24 cellular contexts compared by ENCODE assay signal in the genomic region with DNA sequence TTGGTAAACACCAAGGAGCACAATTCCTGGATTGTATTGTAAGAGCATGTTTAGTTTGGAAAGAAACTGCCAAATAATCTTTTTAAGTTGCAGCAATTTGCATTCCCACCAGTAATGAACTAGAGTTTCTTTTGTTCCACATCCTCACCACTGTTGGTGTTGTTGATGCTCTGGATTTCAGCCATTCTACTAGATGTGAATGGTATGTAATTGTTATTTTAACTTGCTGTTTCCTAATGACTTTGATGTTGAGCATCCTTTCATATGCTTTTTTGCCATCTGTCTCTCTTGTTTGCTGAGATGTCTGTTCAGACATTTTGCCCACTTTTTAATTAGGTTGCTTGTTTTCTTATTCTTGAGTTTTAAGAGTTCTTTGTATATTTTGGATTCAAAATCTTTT.
A peak's percentile ranks its signal among the peaks of the same experiment; 100 is the strongest.
DNase-seq lines count a peak whose midpoint lies in the region; ATAC-seq and TF ChIP-seq lines count a peak whose summit lies in the region.
"Had no signal": no experiment of that assay in that cellular context is flagged by ENCODE, and none has a peak within 500 bp of the region (broad histone marks: within the 10 kb centered on the region; RNA-seq: fewer than 3 reads in every experiment).

No MANE protein-coding gene starts in this region.

- H2BK120ac ChIP-seq in mesendoderm (ENCODE audit: low read depth, low read length) = no peak overlapping the region

- DNase-seq in GM23338 (ENCODE audit: low spot score) = peak; percentile 57
- DNase-seq in NCI-H446 treated with DMSO at 0.1 percent for 48 hours (lab: John Stamatoyannopoulos, UW) = peak; percentile 51
- peak; percentile 4 for DNase-seq in astrocyte of the hippocampus (ENCODE audit: low read depth, low spot score)
- peak; percentile 5 for DNase-seq in mesendoderm
- DNase-seq in hepatic stellate cell (ENCODE audit: low spot score) = no peak
- DNase-seq in NCI-H1092 treated with DMSO at 0.1 percent for 48 hours (lab: John Stamatoyannopoulos, UW) = no peak
- DNase-seq in NCI-H1417 treated with DMSO at 0.1 percent for 48 hours (lab: John Stamatoyannopoulos, UW) = no peak
- DNase-seq: 8988T; ACHN; AML-193; BE2C; CD4-positive, alpha-beta T cell; CD8-positive, alpha-beta memory T cell; DMS 273 treated with DMSO at 0.1 percent for 48 hours; DMS79; EL; GDM1; GOT3; H9 had no signal

- H3K36me3 ChIP-seq in GM23338 (ENCODE audit: insufficient read depth) (0 out of 2 replicates have a peak, but pooled peaks cover 3% of the 10 kb centered on the region), mesendoderm (ENCODE audit: control insufficient read depth, insufficient read depth, low read length) (no peaks in the 10 kb centered on the region)
- H3K36me3 ChIP-seq: BE2C; BLaER1 treated with 17β-estradiol and CSF1 and Interleukin-3, amounts not matched to agents 10 nM and 100 nM had no signal

- H2AFZ ChIP-seq in GM23338 = no peak overlapping the region

- TF ChIP-seq CTCF in GM23338 (conservative IDR thresholded peaks at IDR 0.05; ENCODE audit: low read depth in 2 of 2) = no peak

- peak; percentile 67 for ATAC-seq in GM23338
- ATAC-seq: A549, GM12878, HCT116 had no signal

- peaks cover 6% of the 10 kb centered on the region; the same call in 2 of the 3 replicates for H3K36me3 Mint-ChIP-seq in GM23338 (ENCODE audit: low read depth)
- H3K36me3 Mint-ChIP-seq: CD14-positive monocyte; CD8-positive, alpha-beta memory T cell had no signal

- H3K27ac ChIP-seq in GM23338 (ENCODE audit: low read depth) = no peak overlapping the region
- no peak overlapping the region for H3K27ac ChIP-seq in mesendoderm (ENCODE audit: low read depth, low read length)
- H3K27ac ChIP-seq: A549; BLaER1 treated with 17β-estradiol and CSF1 and Interleukin-3, amounts not matched to agents 10 nM and 100 nM had no signal

- no peak overlapping the region for H4K5ac ChIP-seq in mesendoderm (ENCODE audit: low read length)

- peaks cover 6% of the 10 kb centered on the region; the same call in 2 of the 3 replicates for H3K4me1 Mint-ChIP-seq in GM23338
- H3K4me1 Mint-ChIP-seq: CD14-positive monocyte; CD8-positive, alpha-beta memory T cell had no signal

- no peak overlapping the region for H3K4ac ChIP-seq in mesendoderm (ENCODE audit: low read depth, low read length)

- no peaks in the 10 kb centered on the region for H4K20me1 ChIP-seq in GM23338 (replicated peaks; ENCODE audit: insufficient read depth)
- H4K20me1 ChIP-seq: BLaER1 treated with 17β-estradiol and CSF1 and Interleukin-3, amounts not matched to agents 10 nM and 100 nM had no signal

- no peak overlapping the region for H3K56ac ChIP-seq in mesendoderm (ENCODE audit: low read length)

- H3K27me3 ChIP-seq in GM23338 (ENCODE audit: insufficient read depth) = no peaks in the 10 kb centered on the region
- H3K27me3 ChIP-seq in mesendoderm (ENCODE audit: insufficient read depth, low read length, poor library complexity) = no peaks in the 10 kb centered on the region
- H3K27me3 ChIP-seq: BE2C; BLaER1 treated with 17β-estradiol and CSF1 and Interleukin-3, amounts not matched to agents 10 nM and 100 nM had no signal

- H3K9me3 Mint-ChIP-seq in GM23338 = peaks cover 17% of the 10 kb centered on the region

- H3K4me3 Mint-ChIP-seq in GM23338 = no peak overlapping the region
- H3K4me3 Mint-ChIP-seq: CD14-positive monocyte; CD4-positive, alpha-beta T cell; CD8-positive, alpha-beta memory T cell; H9 had no signal

- no peak overlapping the region for H2BK15ac ChIP-seq in mesendoderm (replicated peaks; ENCODE audit: low read depth)

- H3K79me2 ChIP-seq in GM23338 (replicated peaks; ENCODE audit: insufficient read depth) (no peaks in the 10 kb centered on the region), mesendoderm (ENCODE audit: control insufficient read depth, insufficient read depth, low read length) (no peaks in the 10 kb centered on the region)

- no peak overlapping the region for H2AK5ac ChIP-seq in mesendoderm (ENCODE audit: low read length)

- H3K27me3 Mint-ChIP-seq in GM23338 (ENCODE audit: insufficient read depth, low read depth, poor library complexity) = no peaks in the 10 kb centered on the region
- H3K27me3 Mint-ChIP-seq: CD4-positive, alpha-beta T cell; CD8-positive, alpha-beta memory T cell had no signal

- H3K4me2 ChIP-seq in GM23338 (no peak overlapping the region), mesendoderm (ENCODE audit: low read length) (no peak overlapping the region)
- H3K4me2 ChIP-seq: A549; BLaER1 treated with 17β-estradiol and CSF1 and Interleukin-3, amounts not matched to agents 10 nM and 100 nM had no signal

- H4K8ac ChIP-seq in mesendoderm (ENCODE audit: low read depth, low read length) = no peak overlapping the region

- no peak overlapping the region for H3K9ac ChIP-seq in mesendoderm (ENCODE audit: low read length)
- H3K9ac ChIP-seq: BLaER1 treated with 17β-estradiol and CSF1 and Interleukin-3, amounts not matched to agents 10 nM and 100 nM had no signal

- no peak overlapping the region for H3K4me3 ChIP-seq in GM23338
- no peak overlapping the region for H3K4me3 ChIP-seq in mesendoderm (ENCODE audit: low read length)
- H3K4me3 ChIP-seq: A549; BLaER1 treated with 17β-estradiol and CSF1 and Interleukin-3, amounts not matched to agents 10 nM and 100 nM; GM12878 had no signal

- H3K4me1 ChIP-seq in GM23338 (ENCODE audit: insufficient read depth) = peaks cover 6% of the 10 kb centered on the region
- H3K4me1 ChIP-seq in mesendoderm (ENCODE audit: control insufficient read depth, low read depth, low read length) = no peaks in the 10 kb centered on the region
- H3K4me1 ChIP-seq: A549; BE2C; BLaER1 treated with 17β-estradiol and CSF1 and Interleukin-3, amounts not matched to agents 10 nM and 100 nM had no signal

- no peaks in the 10 kb centered on the region for H3K9me2 ChIP-seq in GM23338 (ENCODE audit: insufficient read depth)

- H2BK5ac ChIP-seq in mesendoderm (ENCODE audit: low read length) = no peak overlapping the region

- no peak overlapping the region for H3K23ac ChIP-seq in mesendoderm (ENCODE audit: low read length)

- H3K27ac Mint-ChIP-seq in GM23338 = no peak overlapping the region
- H3K27ac Mint-ChIP-seq: CD14-positive monocyte; CD4-positive, alpha-beta T cell; CD8-positive, alpha-beta memory T cell had no signal

- no peak overlapping the region for H3K18ac ChIP-seq in mesendoderm (ENCODE audit: low read length)

- no peaks in the 10 kb centered on the region for H3F3A ChIP-seq in GM23338 (replicated peaks; ENCODE audit: low read depth)

- no peaks in the 10 kb centered on the region for H3K79me1 ChIP-seq in mesendoderm (ENCODE audit: low read length)

TF ChIP-seq in GM23338, 12 proteins besides CTCF, POLR2A, EP300 and RAD21 (continues in another document):
- peak; percentile 28; the same call in 1 of the 2 replicates for TF ChIP-seq NANOG (IDR thresholded peaks at IDR 0.05; ENCODE audit: borderline replicate concordance)
- TF ChIP-seq STAT1 (IDR thresholded peaks at IDR 0.05; ENCODE audit: unreplicated experiment) = no peak
- no peak for TF ChIP-seq ZNF114 (CRISPR knock-in tag; IDR thresholded peaks at IDR 0.05)
- no peak for TF ChIP-seq CREB1 (CRISPR knock-in tag; IDR thresholded peaks at IDR 0.05; ENCODE audit: low read depth)
- TF ChIP-seq EZH2phosphoT487 (IDR thresholded peaks at IDR 0.05; ENCODE audit: unreplicated experiment) = no peak

Comparison
In these comparisons a context has a peak if more than half of its experiments do, and no peak if none do; other contexts are left out.
1. DNase-seq: peak in GM23338 (single experiment), NCI-H446 treated with DMSO at 0.1 percent for 48 hours (single experiment), astrocyte of the hippocampus (single experiment) and mesendoderm (single experiment); none in hepatic stellate cell (single experiment), NCI-H1092 treated with DMSO at 0.1 percent for 48 hours (single experiment) and NCI-H1417 treated with DMSO at 0.1 percent for 48 hours (single experiment).